In genomic region chr6:47075741-47076421, GRCh38 we compare ENCODE assay signal across 15 cellular contexts. TPM values are rescaled to one million over a fixed set of nuclear protein-coding genes. Genes with fewer than 3 reads are reported as not detected.
A peak's percentile ranks its signal among the peaks of the same experiment; 100 is the strongest.
DNase-seq lines count a peak whose midpoint lies in the region; ATAC-seq and TF ChIP-seq lines count a peak whose summit lies in the region.
"Had no signal": no experiment of that assay in that cellular context is flagged by ENCODE, and none has a peak within 500 bp of the region (broad histone marks: within the 10 kb centered on the region; RNA-seq: fewer than 3 reads in every experiment).

No MANE protein-coding gene starts in this region.

- H3K36me3 ChIP-seq in HEK293 (ENCODE audit: control insufficient read depth in 2 of 2, insufficient read depth in 1 of 2, low read length in 2 of 2), result no peaks in the 10 kb centered on the region
- H3K36me3 ChIP-seq in gastrocnemius medialis, result no peaks in the 10 kb centered on the region
- H3K36me3 ChIP-seq in ascending aorta, result no peaks in the 10 kb centered on the region
- H3K36me3 ChIP-seq: adrenal gland had no signal

- ATAC-seq in gastrocnemius medialis, result peak in 1 of 2 donors; percentile 33

- POLR2A ChIA-PET in HEK293 (lab: Yijun Ruan, JAX), result no interaction called here
- POLR2A ChIA-PET in GM10248 (lab: Yijun Ruan, JAX), result no interaction called here

- CTCF ChIA-PET in HEK293 (lab: Yijun Ruan, JAX) (interaction anchor here (0.6 to 1.2 kb wide), 2 partner anchors 68 to 227 kb away, joined by 3 to 4 read pairs; no protein-coding TSS in a partner anchor), GM10248 (lab: Yijun Ruan, JAX) (interaction anchor here (1.2 to 2.4 kb wide), 4 partner anchors 10 to 29 kb away, joined by 3 to 6 read pairs (median 4); no protein-coding TSS in a partner anchor)

- H3K27ac ChIP-seq in HEK293 (ENCODE audit: extremely low read depth, low read depth, low read length) (no peak overlapping the region; the same call in 1 of the 2 replicates), caudate nucleus (ENCODE audit: low read depth, low read length) (peak overlapping the region; percentile 18), gastrocnemius medialis (peak overlapping the region in 3 of 4 donors; percentile 2 to 48 (median 8)), ascending aorta (no peak overlapping the region)
- H3K27ac ChIP-seq: adrenal gland, GM23248 had no signal

- no peak for TF ChIP-seq POLR2A in gastrocnemius medialis (IDR thresholded peaks at IDR 0.05)

- H3K27me3 ChIP-seq in gastrocnemius medialis (peaks cover 0 to 4% (median 0%) of the 10 kb centered on the region in 3 donors), ascending aorta (no peaks in the 10 kb centered on the region)
- H3K27me3 ChIP-seq: adrenal gland had no signal

- in situ Hi-C loops in gastrocnemius medialis (cut with MboI; ENCODE audit: low sequenced_read_pairs in 4 of 4), result no loop called here
- in situ Hi-C loops in KBM-7 (cut with MboI; ENCODE audit: low pct_unique_long_range_greater_than_20kb, low sequenced_read_pairs), result loop anchor here (25.0 kb wide), 1 partner anchor 236 kb away; the partner anchor contains the start of gene TNFRSF21

- H3K4me3 ChIP-seq in HEK293 (ENCODE audit: low read depth, low read length) (no peak overlapping the region), gastrocnemius medialis (no peak overlapping the region), ascending aorta (no peak overlapping the region)
- H3K4me3 ChIP-seq: adrenal gland, GM23248 had no signal

- H3K9me3 ChIP-seq in HEK293 (ENCODE audit: control insufficient read depth, insufficient read depth, low read depth, low read length) (no peaks in the 10 kb centered on the region), gastrocnemius medialis (no peaks in the 10 kb centered on the region), ascending aorta (no peaks in the 10 kb centered on the region)
- H3K9me3 ChIP-seq: adrenal gland had no signal

- H3K4me1 ChIP-seq in HEK293 (ENCODE audit: control insufficient read depth, insufficient read depth, low read length) (peaks cover 5% of the 10 kb centered on the region), gastrocnemius medialis (no peaks in the 10 kb centered on the region), ascending aorta (no peaks in the 10 kb centered on the region)

- TF ChIP-seq CTCF in HEK293 (tag by site-specific recombination; IDR thresholded peaks at IDR 0.05) (no peak), gastrocnemius medialis (IDR thresholded peaks at IDR 0.05 in 4 of 5, conservative IDR thresholded peaks at IDR 0.05 in 1 of 5) (no peak), ascending aorta (IDR thresholded peaks at IDR 0.05) (no peak), GM10248 (IDR thresholded peaks at IDR 0.05; ENCODE audit: control extremely low read depth, extremely low read depth, low read depth, missing control alignments) (no peak)

- peak in 7 of 61 donors; percentile 1 to 42 (median 30) for DNase-seq in caudate nucleus (lab: John Stamatoyannopoulos, UW)
- DNase-seq in inferior parietal cortex (ENCODE audit: extremely low spot score), result peak; percentile 44
- DNase-seq in gastrocnemius medialis, result no peak
- no peak for DNase-seq in KBM-7
- no peak for DNase-seq in ascending aorta (ENCODE audit: low spot score in 2 of 2)
- DNase-seq in GM10248 (ENCODE audit: extremely low spot score), result no peak
- no peak for DNase-seq in GOT3 (lab: John Stamatoyannopoulos, UW)
- DNase-seq: activated CD4-positive, alpha-beta T cell treated with anti-CD3 and anti-CD28 coated beads for 48 hours; activated T-cell treated with anti-CD3 and anti-CD28 coated beads, Interleukin-2, amount 50 U/mL, for 24 hours; GDM1; GM23248; stimulated activated naive CD4-positive, alpha-beta T cell treated with Interleukin-2 at 50 U/mL for 16 hours; T-helper 1 cell had no signal

- intact Hi-C loops in gastrocnemius medialis (cut with DNase I; ENCODE audit: low total_unique reads), result no loop called here
- intact Hi-C loops in ascending aorta (cut with DNase I), result no loop called here

TF ChIP-seq in HEK293, 187 proteins besides CTCF, POLR2A, EP300 and RAD21:
- TF ChIP-seq ZBTB17 (tag by site-specific recombination; IDR thresholded peaks at IDR 0.05) (peak; percentile 33; the same call in 1 of the 2 replicates), ZNF521 (tag by site-specific recombination; IDR thresholded peaks at IDR 0.05) (no peak)
TF ChIP-seq in HEK293: peak in this region for 1.

RNA-seq across cellular contexts. Expression of gene ADGRF1, which starts 33.7 kb away (rescaled TPM):
- total RNA-seq in gastrocnemius medialis (not detected), ascending aorta (not detected)
- total RNA-seq: GM23248 had no signal

Comparison
In these comparisons a context has a peak if more than half of its experiments do, and no peak if none do; other contexts are left out.
1. H3K27ac ChIP-seq: peak in caudate nucleus (single experiment) and gastrocnemius medialis (3 of 4); none in HEK293 (single experiment) and ascending aorta (0 of 2).